In the genomic region with DNA sequence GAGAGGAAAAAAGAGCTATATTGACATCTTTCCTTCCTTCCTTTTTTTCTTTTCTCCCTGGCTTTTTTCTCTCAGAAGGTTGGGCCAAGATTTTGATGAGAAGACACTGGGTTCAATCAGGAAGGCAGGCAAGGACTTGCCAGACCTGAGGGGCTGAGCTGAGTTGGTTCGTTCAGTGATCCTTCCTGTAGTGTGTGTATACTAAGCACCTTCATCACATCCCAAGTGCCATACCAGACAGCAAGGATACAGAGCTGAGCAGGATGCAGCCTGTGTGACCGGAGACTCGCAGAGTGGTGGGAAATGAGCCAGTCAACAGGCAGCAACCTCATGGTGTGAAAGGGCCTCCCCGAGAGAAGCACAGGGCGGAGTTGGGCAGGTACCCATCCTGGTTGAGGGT, we compare ENCODE assay signal across 28 cellular contexts.
"Had no signal": no experiment of that assay in that cellular context is flagged by ENCODE, and none has a peak within 500 bp of the region (broad histone marks: within the 10 kb centered on the region; RNA-seq: fewer than 3 reads in every experiment).

No MANE protein-coding gene starts in this region.

- H3K36me3 ChIP-seq: ascending aorta, cardiac muscle cell, Peyer's patch had no signal

- H3K4me1 ChIP-seq: body of pancreas had no signal

- H3K27ac ChIP-seq: ascending aorta, body of pancreas, cardiac muscle cell, Peyer's patch, RWPE1 had no signal

- H3K4me3 ChIP-seq: ascending aorta, body of pancreas, cardiac muscle cell, Peyer's patch had no signal

- H3K9me3 ChIP-seq: ascending aorta, body of pancreas, Peyer's patch had no signal

- H3K27me3 ChIP-seq: ascending aorta, body of pancreas, Peyer's patch had no signal

- DNase-seq: activated CD4-positive, alpha-beta T cell treated with anti-CD3 and anti-CD28 coated beads for 48 hours; activated CD4-positive, alpha-beta T cell treated with anti-CD3 and anti-CD28 coated beads, Interleukin-2, amount 50 U/mL, for 4 hours; activated CD4-positive, CD25-positive, alpha-beta regulatory T cell treated with anti-CD3 and anti-CD28 coated beads, Interleukin-2, amount 50 U/mL, for 72 hours; activated CD8-positive, alpha-beta memory T cell treated with anti-CD3 and anti-CD28 coated beads, Interleukin-2, amount 50 U/mL, for 48 hours; activated CD8-positive, alpha-beta T cell treated with anti-CD3 and anti-CD28 coated beads, Interleukin-2, amount 10 ng/mL, durations not matched to agents 7 days and 5 days; activated effector memory CD4-positive, alpha-beta T cell treated with Interleukin-2 at 50 U/mL for 16 hours; activated naive CD4-positive, alpha-beta T cell; activated T-cell treated with anti-CD3 and anti-CD28 coated beads, Interleukin-2, amount 50 U/mL, for 1 hour; amniotic stem cell; body of pancreas; cerebellar nuclear complex; Kasumi-1; KBM-7; NCI-H1048; NCI-H1930; NCI-H2171; NCI-H2227 treated with DMSO at 0.1 percent for 48 hours; NCI-H446 treated with DMSO at 0.1 percent for 48 hours; NCI-H524 treated with DMSO at 0.1 percent for 48 hours; NK-92 treated with Interleukin-12 subunit alpha and Interleukin-12 subunit beta, amount 100 ng/mL, for 24 hours; OCI-M1; Peyer's patch; SIG-M5; T-helper 17 cell; T-helper 9 cell had no signal
